16 cellular contexts compared by ENCODE assay signal in genomic region chr11:32148824-32149223, GRCh38. TPM values are rescaled to one million over a fixed set of nuclear protein-coding genes. Genes with fewer than 3 reads are reported as not detected.
DNase-seq lines count a peak whose midpoint lies in the region; ATAC-seq and TF ChIP-seq lines count a peak whose summit lies in the region.
"Had no signal": no experiment of that assay in that cellular context is flagged by ENCODE, and none has a peak within 500 bp of the region (broad histone marks: within the 10 kb centered on the region; RNA-seq: fewer than 3 reads in every experiment).

No MANE protein-coding gene starts in this region.

- peaks cover 4% of the 10 kb centered on the region for H3K36me3 Mint-ChIP-seq in glutamatergic neuron (ENCODE audit: unreplicated experiment)
- H3K36me3 Mint-ChIP-seq: CD4-positive, alpha-beta memory T cell had no signal

- H3K27me3 Mint-ChIP-seq in glutamatergic neuron (ENCODE audit: unreplicated experiment), result no peaks in the 10 kb centered on the region

- ATAC-seq in HG03025 (IDR thresholded peaks at IDR 0.05; ENCODE audit: low FRiP score, unreplicated experiment), result no peak
- ATAC-seq: Right ventricle myocardium inferior had no signal

- no peak for TF ChIP-seq CTCF in WERI-Rb-1 (IDR thresholded peaks at IDR 0.05; ENCODE audit: low read depth, low read length)
- no peak for TF ChIP-seq CTCF in glutamatergic neuron (IDR thresholded peaks at IDR 0.05; ENCODE audit: partially characterized antibody, unreplicated experiment)

- DNase-seq in HCEC 1CT (peak; percentile 37), WERI-Rb-1 (no peak), glomerular visceral epithelial cell (ENCODE audit: extremely low spot score) (peak; percentile 8), DMS53 (lab: John Stamatoyannopoulos, UW) (no peak), glutamatergic neuron (no peak), NCI-H2107 treated with DMSO at 0.1 percent for 48 hours (lab: John Stamatoyannopoulos, UW; ENCODE audit: unreplicated experiment) (no peak)
- DNase-seq: Calu3; CD4-positive, alpha-beta memory T cell; NCI-H1417; NCI-H2029 treated with DMSO at 0.1 percent for 48 hours; NCI-H510A treated with DMSO at 0.1 percent for 48 hours; NCI-H82 had no signal

- H3K27ac ChIP-seq in WERI-Rb-1, result 0 out of 2 replicates have a peak overlapping the region, but pooled peaks have one; percentile 9
- H3K27ac ChIP-seq: HL-60, PC-9 had no signal

- no peak overlapping the region for H3K4me3 ChIP-seq in WERI-Rb-1 (ENCODE audit: low read depth, low read length)
- H3K4me3 ChIP-seq: PC-9 had no signal

- H3K27ac Mint-ChIP-seq in glutamatergic neuron (ENCODE audit: unreplicated experiment), result no peak overlapping the region
- H3K27ac Mint-ChIP-seq: CD4-positive, alpha-beta memory T cell had no signal

- no peaks in the 10 kb centered on the region for H3K27me3 ChIP-seq in WERI-Rb-1 (ENCODE audit: insufficient read depth, low read depth, severe bottlenecking)

- H3K4me3 Mint-ChIP-seq in glutamatergic neuron (ENCODE audit: unreplicated experiment), result no peak overlapping the region
- H3K4me3 Mint-ChIP-seq: CD4-positive, alpha-beta memory T cell had no signal

- peaks cover 4% of the 10 kb centered on the region for H3K9me3 ChIP-seq in WERI-Rb-1 (ENCODE audit: severe bottlenecking)

- no peaks in the 10 kb centered on the region for H3K36me3 ChIP-seq in WERI-Rb-1

- H3K9me3 Mint-ChIP-seq in glutamatergic neuron (ENCODE audit: unreplicated experiment), result peaks cover 3% of the 10 kb centered on the region

- H3K4me1 Mint-ChIP-seq in glutamatergic neuron (ENCODE audit: low read depth, unreplicated experiment), result no peaks in the 10 kb centered on the region
- H3K4me1 Mint-ChIP-seq: CD4-positive, alpha-beta memory T cell had no signal

RNA-seq across cellular contexts. Expression of gene RCN1, which starts 58.0 kb away (rescaled TPM):
- 200 TPM for total RNA-seq in glutamatergic neuron (ENCODE audit: unreplicated experiment)

Comparison
In these comparisons a context has a peak if more than half of its experiments do, and no peak if none do; other contexts are left out.
1. DNase-seq: peak in HCEC 1CT (single experiment) and glomerular visceral epithelial cell (single experiment); none in WERI-Rb-1 (single experiment), DMS53 (single experiment), glutamatergic neuron (single experiment) and NCI-H2107 treated with DMSO at 0.1 percent for 48 hours (single experiment).